Comparison of ENCODE assay signal across 16 cellular contexts in genomic region chr16:23398987-23399805, GRCh38. TPM values are rescaled to one million over a fixed set of nuclear protein-coding genes. Genes with fewer than 3 reads are reported as not detected.
A peak's percentile ranks its signal among the peaks of the same experiment; 100 is the strongest.
DNase-seq lines count a peak whose midpoint lies in the region; ATAC-seq and TF ChIP-seq lines count a peak whose summit lies in the region.
"Had no signal": no experiment of that assay in that cellular context is flagged by ENCODE, and none has a peak within 500 bp of the region (broad histone marks: within the 10 kb centered on the region; RNA-seq: fewer than 3 reads in every experiment).

No MANE protein-coding gene starts in this region.

- no peaks in the 10 kb centered on the region for H3K27me3 ChIP-seq in right atrium auricular region
- H3K27me3 ChIP-seq: foreskin keratinocyte had no signal

- H3K4me1 Mint-ChIP-seq in activated T-helper 17 cell treated with anti-CD3 and anti-CD28 coated beads, Interleukin-2, amount 50 U/mL, for 72 hours, result peaks cover 8% of the 10 kb centered on the region
- peaks cover 16% of the 10 kb centered on the region for H3K4me1 Mint-ChIP-seq in nephron progenitor cell

- peak overlapping the region; percentile 7 for H3K27ac Mint-ChIP-seq in activated T-helper 17 cell treated with anti-CD3 and anti-CD28 coated beads, Interleukin-2, amount 50 U/mL, for 72 hours
- H3K27ac Mint-ChIP-seq in nephron progenitor cell, result peak overlapping the region; percentile 19

- TF ChIP-seq CTCF in right atrium auricular region (IDR thresholded peaks at IDR 0.05) (peak in 1 of 2 donors; percentile 56), nephron progenitor cell (IDR thresholded peaks at IDR 0.05) (no peak)

- no peak overlapping the region for H3K4me3 Mint-ChIP-seq in activated T-helper 17 cell treated with anti-CD3 and anti-CD28 coated beads, Interleukin-2, amount 50 U/mL, for 72 hours
- H3K4me3 Mint-ChIP-seq in nephron progenitor cell, result peak overlapping the region; percentile 19
- H3K4me3 Mint-ChIP-seq: activated T-cell treated with anti-CD3 and anti-CD28 coated beads, Interleukin-2, amount 50 U/mL, for 72 hours had no signal

- no peaks in the 10 kb centered on the region for H3K9me3 Mint-ChIP-seq in activated T-helper 17 cell treated with anti-CD3 and anti-CD28 coated beads, Interleukin-2, amount 50 U/mL, for 72 hours
- H3K9me3 Mint-ChIP-seq in nephron progenitor cell, result no peaks in the 10 kb centered on the region
- H3K9me3 Mint-ChIP-seq: activated T-cell treated with anti-CD3 and anti-CD28 coated beads, Interleukin-2, amount 50 U/mL, for 72 hours had no signal

- no peak overlapping the region for H3K4me3 ChIP-seq in right atrium auricular region

- no peak for ATAC-seq in activated T-helper 17 cell treated with anti-CD3 and anti-CD28 coated beads, Interleukin-2, amount 50 U/mL, for 72 hours (replicated peaks)
- ATAC-seq in GM21526 (IDR thresholded peaks at IDR 0.05; ENCODE audit: low FRiP score, unreplicated experiment), result no peak
- ATAC-seq: activated T-cell treated with anti-CD3 and anti-CD28 coated beads, Interleukin-2, amount 50 U/mL, for 72 hours; foreskin keratinocyte; HepG2 had no signal

- DNase-seq in DMS79 (lab: John Stamatoyannopoulos, UW) (peak; percentile 76), right atrium auricular region (ENCODE audit: low spot score) (no peak), nephron progenitor cell (peak; percentile 50), NCI-H1105 (lab: John Stamatoyannopoulos, UW) (no peak), NCI-H1048 (lab: John Stamatoyannopoulos, UW) (no peak), HuH-7.5 (ENCODE audit: low spot score) (no peak)
- DNase-seq: activated CD4-positive, alpha-beta T cell treated with anti-CD3 and anti-CD28 coated beads for 4 hours; activated T-cell treated with anti-CD3 and anti-CD28 coated beads, Interleukin-2, amount 50 U/mL, for 72 hours; foreskin keratinocyte; NCI-H1092 treated with DMSO at 0.1 percent for 48 hours; NCI-H510A treated with DMSO at 0.1 percent for 48 hours; occipital lobe; T-helper 2 cell had no signal

- H3K36me3 ChIP-seq in right atrium auricular region, result peaks cover 50% of the 10 kb centered on the region

- H3K9me3 ChIP-seq in right atrium auricular region, result no peaks in the 10 kb centered on the region

- H3K4me1 ChIP-seq in right atrium auricular region, result peaks cover 0 to 13% of the 10 kb centered on the region in 2 donors
- H3K4me1 ChIP-seq: foreskin keratinocyte had no signal

- peaks cover 88% of the 10 kb centered on the region for H3K36me3 Mint-ChIP-seq in activated T-helper 17 cell treated with anti-CD3 and anti-CD28 coated beads, Interleukin-2, amount 50 U/mL, for 72 hours (ENCODE audit: low read depth)
- H3K36me3 Mint-ChIP-seq in nephron progenitor cell (ENCODE audit: low read depth), result peaks cover 65% of the 10 kb centered on the region

- H3K27me3 Mint-ChIP-seq in activated T-helper 17 cell treated with anti-CD3 and anti-CD28 coated beads, Interleukin-2, amount 50 U/mL, for 72 hours, result no peaks in the 10 kb centered on the region
- H3K27me3 Mint-ChIP-seq in nephron progenitor cell (ENCODE audit: low read depth, poor library complexity), result peaks cover 2% of the 10 kb centered on the region

- H3K27ac ChIP-seq in right atrium auricular region, result peak overlapping the region; percentile 33 to 60
- H3K27ac ChIP-seq: foreskin keratinocyte had no signal

RNA-seq across cellular contexts. Expression of gene COG7, which starts 53.8 kb away (rescaled TPM):
- total RNA-seq in activated T-helper 17 cell treated with anti-CD3 and anti-CD28 coated beads, Interleukin-2, amount 50 U/mL, for 72 hours, result 10 to 100 TPM; 21.2 to 29.4 TPM
- total RNA-seq in right atrium auricular region, result 10 to 100 TPM in 1 of 2 donors, 1 to 10 TPM in 1; 9.0 to 11.2 TPM

Comparison
In these comparisons a context has a peak if more than half of its experiments do, and no peak if none do; other contexts are left out.
1. DNase-seq: peak in DMS79 (single experiment) and nephron progenitor cell (single experiment); none in right atrium auricular region (single experiment), NCI-H1105 (single experiment), NCI-H1048 (single experiment) and HuH-7.5 (single experiment).